1 cellular context compared by ENCODE assay signal in genomic region chr18:9919564-9920232, GRCh38.
TF ChIP-seq lines count a peak whose summit lies in the region.

No MANE protein-coding gene starts in this region.

TF ChIP-seq in GM12878, 131 proteins besides CTCF, POLR2A, EP300 and RAD21:
- TF ChIP-seq CBFB (IDR thresholded peaks at IDR 0.05; ENCODE audit: low read depth) (no peak), WRNIP1 (IDR thresholded peaks at IDR 0.05; ENCODE audit: borderline replicate concordance, low read depth, low read length) (0 out of 2 replicates have a peak, but pooled peaks have one; percentile 67), KAT2A (conservative IDR thresholded peaks at IDR 0.05; ENCODE audit: control insufficient read depth, low read depth, low read length) (no peak)
